Comparison of ENCODE assay signal across 2 cellular contexts in genomic region chr2:219002395-219003266, GRCh38.
TF ChIP-seq lines count a peak whose summit lies in the region.

No MANE protein-coding gene starts in this region.

TF ChIP-seq in HEK293, 187 proteins besides CTCF, POLR2A, EP300 and RAD21 (continued from another document and continues in another):
- TF ChIP-seq GLIS1 (tag by site-specific recombination; IDR thresholded peaks at IDR 0.05), result peak; percentile 64
- peak; percentile 58; the same call in 1 of the 2 replicates for TF ChIP-seq ZEB2 (tag by site-specific recombination; IDR thresholded peaks at IDR 0.05)
- no peak for TF ChIP-seq ZNF639 (tag by site-specific recombination; IDR thresholded peaks at IDR 0.05)
- peak; percentile 71; the same call in 1 of the 2 replicates for TF ChIP-seq ZNF785 (tag by site-specific recombination; IDR thresholded peaks at IDR 0.05)
- TF ChIP-seq ZBTB17 (tag by site-specific recombination; IDR thresholded peaks at IDR 0.05), result peak; percentile 70
- no peak for TF ChIP-seq ZNF37A (tag by site-specific recombination; IDR thresholded peaks at IDR 0.05)
- TF ChIP-seq ZNF777 (tag by site-specific recombination; IDR thresholded peaks at IDR 0.05; ENCODE audit: borderline replicate concordance), result 0 out of 2 replicates have a peak, but pooled peaks have one; percentile 12
- no peak for TF ChIP-seq ZNF121 (tag by site-specific recombination; IDR thresholded peaks at IDR 0.05)
- no peak for TF ChIP-seq ZNF449 (tag by site-specific recombination; IDR thresholded peaks at IDR 0.05)
- TF ChIP-seq, protein P1, sequence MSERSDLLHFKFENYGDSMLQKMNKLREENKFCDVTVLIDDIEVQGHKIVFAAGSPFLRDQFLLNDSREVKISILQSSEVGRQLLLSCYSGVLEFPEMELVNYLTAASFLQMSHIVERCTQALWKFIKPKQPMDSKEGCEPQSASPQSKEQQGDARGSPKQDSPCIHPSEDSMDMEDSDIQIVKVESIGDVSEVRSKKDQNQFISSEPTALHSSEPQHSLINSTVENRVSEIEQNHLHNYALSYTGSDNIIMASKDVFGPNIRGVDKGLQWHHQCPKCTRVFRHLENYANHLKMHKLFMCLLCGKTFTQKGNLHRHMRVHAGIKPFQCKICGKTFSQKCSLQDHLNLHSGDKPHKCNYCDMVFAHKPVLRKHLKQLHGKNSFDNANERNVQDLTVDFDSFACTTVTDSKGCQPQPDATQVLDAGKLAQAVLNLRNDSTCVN (tag by site-specific recombination; optimal IDR thresholded peaks at IDR 0.05), result peak; percentile 79
- no peak for TF ChIP-seq ZNF768 (tag by site-specific recombination; IDR thresholded peaks at IDR 0.05)
- no peak for TF ChIP-seq ZNF140 (tag by site-specific recombination; IDR thresholded peaks at IDR 0.05)
- no peak; the same call in 1 of the 2 replicates for TF ChIP-seq SP7 (tag by site-specific recombination; IDR thresholded peaks at IDR 0.05)
- peak; percentile 56; the same call in 1 of the 2 replicates for TF ChIP-seq KLF8 (tag by site-specific recombination; IDR thresholded peaks at IDR 0.05)
- TF ChIP-seq, protein P2, sequence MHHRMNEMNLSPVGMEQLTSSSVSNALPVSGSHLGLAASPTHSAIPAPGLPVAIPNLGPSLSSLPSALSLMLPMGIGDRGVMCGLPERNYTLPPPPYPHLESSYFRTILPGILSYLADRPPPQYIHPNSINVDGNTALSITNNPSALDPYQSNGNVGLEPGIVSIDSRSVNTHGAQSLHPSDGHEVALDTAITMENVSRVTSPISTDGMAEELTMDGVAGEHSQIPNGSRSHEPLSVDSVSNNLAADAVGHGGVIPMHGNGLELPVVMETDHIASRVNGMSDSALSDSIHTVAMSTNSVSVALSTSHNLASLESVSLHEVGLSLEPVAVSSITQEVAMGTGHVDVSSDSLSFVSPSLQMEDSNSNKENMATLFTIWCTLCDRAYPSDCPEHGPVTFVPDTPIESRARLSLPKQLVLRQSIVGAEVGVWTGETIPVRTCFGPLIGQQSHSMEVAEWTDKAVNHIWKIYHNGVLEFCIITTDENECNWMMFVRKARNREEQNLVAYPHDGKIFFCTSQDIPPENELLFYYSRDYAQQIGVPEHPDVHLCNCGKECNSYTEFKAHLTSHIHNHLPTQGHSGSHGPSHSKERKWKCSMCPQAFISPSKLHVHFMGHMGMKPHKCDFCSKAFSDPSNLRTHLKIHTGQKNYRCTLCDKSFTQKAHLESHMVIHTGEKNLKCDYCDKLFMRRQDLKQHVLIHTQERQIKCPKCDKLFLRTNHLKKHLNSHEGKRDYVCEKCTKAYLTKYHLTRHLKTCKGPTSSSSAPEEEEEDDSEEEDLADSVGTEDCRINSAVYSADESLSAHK (tag by site-specific recombination; IDR thresholded peaks at IDR 0.05), result no peak
- TF ChIP-seq ZNF585B (tag by site-specific recombination; IDR thresholded peaks at IDR 0.05), result no peak
- TF ChIP-seq ZNF600 (tag by site-specific recombination; IDR thresholded peaks at IDR 0.05), result peak; percentile 97
- TF ChIP-seq ZNF654 (tag by site-specific recombination; IDR thresholded peaks at IDR 0.05; ENCODE audit: low read depth), result no peak
- no peak for TF ChIP-seq ZNF707 (tag by site-specific recombination; IDR thresholded peaks at IDR 0.05)
- TF ChIP-seq, protein P3, sequence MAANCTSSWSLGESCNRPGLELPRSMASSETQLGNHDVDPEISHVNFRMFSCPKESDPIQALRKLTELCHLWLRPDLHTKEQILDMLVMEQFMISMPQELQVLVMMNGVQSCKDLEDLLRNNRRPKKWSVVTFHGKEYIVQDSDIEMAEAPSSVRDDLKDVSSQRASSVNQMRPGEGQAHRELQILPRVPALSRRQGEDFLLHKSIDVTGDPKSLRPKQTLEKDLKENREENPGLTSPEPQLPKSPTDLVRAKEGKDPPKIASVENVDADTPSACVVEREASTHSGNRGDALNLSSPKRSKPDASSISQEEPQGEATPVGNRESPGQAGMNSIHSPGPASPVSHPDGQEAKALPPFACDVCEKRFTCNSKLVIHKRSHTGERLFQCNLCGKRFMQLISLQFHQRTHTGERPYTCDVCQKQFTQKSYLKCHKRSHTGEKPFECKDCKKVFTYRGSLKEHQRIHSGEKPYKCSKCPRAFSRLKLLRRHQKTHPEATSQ (tag by site-specific recombination; IDR thresholded peaks at IDR 0.05), result 0 out of 2 replicates have a peak, but pooled peaks have one; percentile 39

TF ChIP-seq in HepG2, 621 proteins besides CTCF, POLR2A, EP300 and RAD21 (continued from another document and continues in another):
- TF ChIP-seq PCBP1 (IDR thresholded peaks at IDR 0.05; ENCODE audit: borderline replicate concordance, low read depth, low read length) (no peak), ZNF251 (CRISPR knock-in tag; IDR thresholded peaks at IDR 0.05) (0 out of 2 replicates have a peak, but pooled peaks have one; percentile 37), GMEB1 (CRISPR knock-in tag; IDR thresholded peaks at IDR 0.05; ENCODE audit: borderline replicate concordance) (no peak), ZBTB20 (CRISPR knock-in tag; IDR thresholded peaks at IDR 0.05; ENCODE audit: borderline replicate concordance, low read depth) (no peak), HES4 (CRISPR knock-in tag; IDR thresholded peaks at IDR 0.05; ENCODE audit: borderline replicate concordance) (no peak), TRIM24 (CRISPR knock-in tag; IDR thresholded peaks at IDR 0.05) (no peak), HOXA9 (CRISPR knock-in tag; IDR thresholded peaks at IDR 0.05; ENCODE audit: borderline replicate concordance) (no peak), THAP9 (CRISPR knock-in tag; IDR thresholded peaks at IDR 0.05; ENCODE audit: borderline replicate concordance) (0 out of 2 replicates have a peak, but pooled peaks have one; percentile 13), ATF7-NPFF (CRISPR knock-in tag; IDR thresholded peaks at IDR 0.05; ENCODE audit: low read depth) (no peak; the same call in 1 of the 2 replicates), ZFP62 (CRISPR knock-in tag; IDR thresholded peaks at IDR 0.05) (no peak), STAG1 (CRISPR knock-in tag; IDR thresholded peaks at IDR 0.05) (peak; percentile 32; the same call in 1 of the 2 replicates), ZNF253 (CRISPR knock-in tag; IDR thresholded peaks at IDR 0.05; ENCODE audit: borderline replicate concordance) (no peak), ZSCAN22 (CRISPR knock-in tag; IDR thresholded peaks at IDR 0.05) (no peak), RORA (CRISPR knock-in tag; IDR thresholded peaks at IDR 0.05) (no peak), KDM2A (CRISPR knock-in tag; IDR thresholded peaks at IDR 0.05; ENCODE audit: borderline replicate concordance, low read depth) (peak; percentile 57; the same call in 1 of the 2 replicates), TSC22D2 (CRISPR knock-in tag; IDR thresholded peaks at IDR 0.05; ENCODE audit: borderline replicate concordance) (no peak), GLI4 (CRISPR knock-in tag; IDR thresholded peaks at IDR 0.05; ENCODE audit: borderline replicate concordance) (no peak), ZNF281 (CRISPR knock-in tag; IDR thresholded peaks at IDR 0.05; ENCODE audit: borderline replicate concordance) (no peak; the same call in 1 of the 2 replicates), ZNF326 (CRISPR knock-in tag; IDR thresholded peaks at IDR 0.05; ENCODE audit: borderline replicate concordance) (no peak), NFE2L2 (IDR thresholded peaks at IDR 0.05; ENCODE audit: low read length) (0 out of 2 replicates have a peak, but pooled peaks have one; percentile 2)
- TF ChIP-seq, protein P4, sequence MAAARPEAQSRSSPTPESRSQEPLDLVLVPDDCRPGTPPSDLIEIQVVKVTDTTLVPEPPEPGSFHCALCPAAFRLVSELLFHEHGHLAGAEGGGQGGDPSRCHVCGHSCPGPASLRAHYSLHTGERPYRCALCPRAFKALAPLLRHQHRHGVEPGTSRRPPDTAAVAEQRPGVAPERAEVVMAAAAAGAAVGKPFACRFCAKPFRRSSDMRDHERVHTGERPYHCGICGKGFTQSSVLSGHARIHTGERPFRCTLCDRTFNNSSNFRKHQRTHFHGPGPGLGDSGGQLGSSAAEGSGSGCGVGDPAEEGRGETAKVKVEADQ (CRISPR knock-in tag; IDR thresholded peaks at IDR 0.05; ENCODE audit: borderline replicate concordance), result no peak
- TF ChIP-seq, protein P5, sequence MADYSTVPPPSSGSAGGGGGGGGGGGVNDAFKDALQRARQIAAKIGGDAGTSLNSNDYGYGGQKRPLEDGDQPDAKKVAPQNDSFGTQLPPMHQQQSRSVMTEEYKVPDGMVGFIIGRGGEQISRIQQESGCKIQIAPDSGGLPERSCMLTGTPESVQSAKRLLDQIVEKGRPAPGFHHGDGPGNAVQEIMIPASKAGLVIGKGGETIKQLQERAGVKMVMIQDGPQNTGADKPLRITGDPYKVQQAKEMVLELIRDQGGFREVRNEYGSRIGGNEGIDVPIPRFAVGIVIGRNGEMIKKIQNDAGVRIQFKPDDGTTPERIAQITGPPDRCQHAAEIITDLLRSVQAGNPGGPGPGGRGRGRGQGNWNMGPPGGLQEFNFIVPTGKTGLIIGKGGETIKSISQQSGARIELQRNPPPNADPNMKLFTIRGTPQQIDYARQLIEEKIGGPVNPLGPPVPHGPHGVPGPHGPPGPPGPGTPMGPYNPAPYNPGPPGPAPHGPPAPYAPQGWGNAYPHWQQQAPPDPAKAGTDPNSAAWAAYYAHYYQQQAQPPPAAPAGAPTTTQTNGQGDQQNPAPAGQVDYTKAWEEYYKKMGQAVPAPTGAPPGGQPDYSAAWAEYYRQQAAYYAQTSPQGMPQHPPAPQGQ (CRISPR knock-in tag; IDR thresholded peaks at IDR 0.05; ENCODE audit: borderline replicate concordance), result no peak
- TF ChIP-seq, protein P6, sequence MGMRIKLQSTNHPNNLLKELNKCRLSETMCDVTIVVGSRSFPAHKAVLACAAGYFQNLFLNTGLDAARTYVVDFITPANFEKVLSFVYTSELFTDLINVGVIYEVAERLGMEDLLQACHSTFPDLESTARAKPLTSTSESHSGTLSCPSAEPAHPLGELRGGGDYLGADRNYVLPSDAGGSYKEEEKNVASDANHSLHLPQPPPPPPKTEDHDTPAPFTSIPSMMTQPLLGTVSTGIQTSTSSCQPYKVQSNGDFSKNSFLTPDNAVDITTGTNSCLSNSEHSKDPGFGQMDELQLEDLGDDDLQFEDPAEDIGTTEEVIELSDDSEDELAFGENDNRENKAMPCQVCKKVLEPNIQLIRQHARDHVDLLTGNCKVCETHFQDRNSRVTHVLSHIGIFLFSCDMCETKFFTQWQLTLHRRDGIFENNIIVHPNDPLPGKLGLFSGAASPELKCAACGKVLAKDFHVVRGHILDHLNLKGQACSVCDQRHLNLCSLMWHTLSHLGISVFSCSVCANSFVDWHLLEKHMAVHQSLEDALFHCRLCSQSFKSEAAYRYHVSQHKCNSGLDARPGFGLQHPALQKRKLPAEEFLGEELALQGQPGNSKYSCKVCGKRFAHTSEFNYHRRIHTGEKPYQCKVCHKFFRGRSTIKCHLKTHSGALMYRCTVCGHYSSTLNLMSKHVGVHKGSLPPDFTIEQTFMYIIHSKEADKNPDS (CRISPR knock-in tag; IDR thresholded peaks at IDR 0.05), result no peak
